Comparison of ENCODE assay signal across 8 cellular contexts in the genomic region with DNA sequence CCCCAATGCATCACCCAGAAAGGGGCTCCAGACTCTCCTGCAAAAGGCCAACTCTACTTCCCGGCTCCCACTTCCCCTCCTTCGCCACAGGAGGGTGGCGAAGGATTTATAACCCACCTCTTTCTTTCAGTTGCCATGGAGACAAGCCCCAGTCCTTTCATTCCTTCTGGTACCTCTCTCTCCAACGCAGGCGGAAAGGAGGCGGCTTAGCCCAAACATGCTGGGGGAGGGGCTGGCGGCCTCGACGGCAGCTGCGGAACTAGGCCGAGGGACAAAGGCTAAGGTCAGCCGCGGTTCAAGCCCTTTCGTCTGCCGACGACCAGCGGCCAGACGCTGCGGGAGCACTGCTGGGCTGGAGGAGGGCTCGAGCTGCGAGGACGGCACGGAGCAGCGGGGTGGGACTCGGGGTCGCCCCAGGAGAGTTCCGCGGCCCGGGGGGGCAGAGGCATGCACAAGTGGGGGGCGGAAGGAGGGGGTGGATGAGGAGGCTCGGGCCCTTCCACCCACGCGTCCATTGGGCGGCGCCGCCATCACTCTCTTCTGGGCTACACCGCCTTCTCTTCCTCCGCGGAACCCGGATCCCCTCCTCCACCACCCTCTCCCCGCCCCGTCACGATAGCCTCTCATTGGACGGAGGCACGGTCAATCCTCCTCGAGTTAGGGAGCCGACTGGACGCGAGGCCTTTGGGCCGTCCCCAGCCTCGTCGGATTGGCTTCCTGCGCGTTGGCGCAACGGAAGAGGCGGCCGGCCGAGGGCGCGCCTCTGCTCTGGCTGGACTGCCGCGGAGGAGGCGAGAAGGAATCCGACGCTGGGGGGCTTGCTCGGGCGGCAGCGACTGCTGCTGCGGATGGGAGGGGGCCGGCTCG. TPM values are rescaled to one million over a fixed set of nuclear protein-coding genes. Genes with fewer than 3 reads are reported as not detected.
DNase-seq lines count a peak whose midpoint lies in the region; TF ChIP-seq lines count a peak whose summit lies in the region.

TSS of gene PANK2 (plus strand) at position 766 of the 867 bp plus-strand sequence.

- 1% methylated on average over 52 to 72 of the region's 72 CpGs for WGBS in GM23248 (ENCODE audit: low coverage in 1 of 2, low lambda C conversion rate in 2 of 2, missing lambda C conversion rate in 2 of 2), 2 experiments
- 0% methylated on average over 31 of the region's 72 CpGs for WGBS in esophagus muscularis mucosa

- H3K9me3 ChIP-seq in GM23248 (ENCODE audit: low read depth) (no peaks in the 10 kb centered on the region), esophagus muscularis mucosa (no peaks in the 10 kb centered on the region)

- DNase-seq in EH (ENCODE audit: low read depth) (peak; percentile 99), GM23248 (peak; percentile 100), Kasumi-1 (lab: John Stamatoyannopoulos, UW) (peak; percentile 96), RKO (ENCODE audit: low spot score) (peak; percentile 99), activated T-helper 1 cell treated with Interleukin-2 at 50 U/mL for 16 hours (ENCODE audit: low read depth) (peak; percentile 95), esophagus muscularis mucosa (ENCODE audit: extremely low spot score) (peak; percentile 99), myocyte (ENCODE audit: low read depth) (peak; percentile 100)
- peak; percentile 92 to 98 for DNase-seq in stimulated activated CD8-positive, alpha-beta memory T cell treated with anti-CD3 and anti-CD28 coated beads, Interleukin-7, amount 100 ng/mL, for 48 hours (ENCODE audit: extremely low read depth in 1 of 2, low read depth in 1 of 2)

- H3F3A ChIP-seq in GM23248 (ENCODE audit: insufficient read depth): peaks cover 35% of the 10 kb centered on the region

- intact Hi-C loops in esophagus muscularis mucosa (cut with DNase I): loop anchor here (5.0 kb wide), 1 partner anchor 198 kb away; no protein-coding TSS in a partner anchor

- TF ChIP-seq EP300 in esophagus muscularis mucosa (IDR thresholded peaks at IDR 0.05): no peak

- no peaks in the 10 kb centered on the region for H3K27me3 ChIP-seq in GM23248 (replicated peaks; ENCODE audit: insufficient read depth)
- H3K27me3 ChIP-seq in esophagus muscularis mucosa: no peaks in the 10 kb centered on the region

- H3K4me2 ChIP-seq in GM23248 (ENCODE audit: unreplicated experiment): peak within 1 kb of the TSS; percentile 99

- H3K27ac ChIP-seq in GM23248 (peak within 1 kb of the TSS; percentile 82), esophagus muscularis mucosa (replicated peaks in 1 of 4) (peak within 1 kb of the TSS; percentile 98 to 99 (median 98))

- no peaks in the 10 kb centered on the region for H3K9me2 ChIP-seq in GM23248 (ENCODE audit: insufficient read depth)

- TF ChIP-seq POLR2A in esophagus muscularis mucosa (IDR thresholded peaks at IDR 0.05; ENCODE audit: low read depth): peak; percentile 94

- H3K9ac ChIP-seq in GM23248: peak within 1 kb of the TSS; percentile 94

- H4K20me1 ChIP-seq in GM23248 (ENCODE audit: insufficient read depth): peaks cover 29% of the 10 kb centered on the region

- peak within 1 kb of the TSS; percentile 81 for H2AFZ ChIP-seq in GM23248

- H3K36me3 ChIP-seq in GM23248 (ENCODE audit: low read depth) (no peaks in the 10 kb centered on the region), esophagus muscularis mucosa (no peaks in the 10 kb centered on the region)

- peak; percentile 41 to 60 (median 57) for TF ChIP-seq CTCF in esophagus muscularis mucosa (IDR thresholded peaks at IDR 0.05)

- H3K79me2 ChIP-seq in GM23248 (ENCODE audit: insufficient read depth): peaks cover 94% of the 10 kb centered on the region

- peaks cover 32% of the 10 kb centered on the region for H3K4me1 ChIP-seq in GM23248 (ENCODE audit: insufficient read depth)
- H3K4me1 ChIP-seq in esophagus muscularis mucosa: peaks cover 43 to 57% (median 50%) of the 10 kb centered on the region in 4 donors

- peak within 1 kb of the TSS; percentile 98 for H3K4me3 ChIP-seq in GM23248
- peak within 1 kb of the TSS; percentile 84 to 100 (median 99) for H3K4me3 ChIP-seq in esophagus muscularis mucosa

- in situ Hi-C loops in GM23248 (cut with MboI): no loop called here

RNA-seq across cellular contexts. Expression of gene PANK2, which starts in this region (rescaled TPM):
- 43.7 and 65.1 TPM in 2 replicates for total RNA-seq in GM23248 (2014; rRNA removed; shearing (Covaris generic))
- 30.6 and 32.6 TPM in 2 replicates for polyA plus RNA-seq in GM23248 (2016; fragmentation: Nextera tagmentation; extraction: Ambion mirVana)
- total RNA-seq in esophagus muscularis mucosa: 10 to 100 TPM; 42.8 to 52.1 (median 46.6) TPM
- 31.6 and 37.7 TPM in 2 replicates for total RNA-seq in myocyte
- 33.4 TPM for polyA plus RNA-seq in myocyte (2012)

Comparison
In these comparisons a context has a peak if more than half of its experiments do, and no peak if none do; other contexts are left out.
1. Peak in every context shown above with its lines: DNase-seq, H3K4me3 ChIP-seq and H3K27ac ChIP-seq.